In genomic region chr10:126609566-126609965, GRCh38 we compare ENCODE assay signal across 19 cellular contexts.
DNase-seq lines count a peak whose midpoint lies in the region; ATAC-seq, FAIRE-seq and TF ChIP-seq lines count a peak whose summit lies in the region.
"Had no signal": no experiment of that assay in that cellular context is flagged by ENCODE, and none has a peak within 500 bp of the region (broad histone marks: within the 10 kb centered on the region; RNA-seq: fewer than 3 reads in every experiment).

No MANE protein-coding gene starts in this region.

- no peak for FAIRE-seq in HepG2 (lab: Jason Lieb, UNC)
- FAIRE-seq: GM19239, K562 had no signal

- WGBS in HepG2 (ENCODE audit: low lambda C conversion rate) = 4% methylated on average over 3 of the region's 4 CpGs
- 65 to 83% methylated on average over 1 to 2 of the region's 4 CpGs for WGBS in gastroesophageal sphincter (ENCODE audit: low coverage in 1 of 2), 2 donors

- no peaks in the 10 kb centered on the region for H3K27me3 Mint-ChIP-seq in stimulated activated memory B cell treated with anti-CD40 and anti-IgM and Interleukin-4, amounts not matched to agents 10 μg/mL and 1 μg/mL and 100 μg/mL, for 72 hours
- H3K27me3 Mint-ChIP-seq in activated T-helper 17 cell treated with anti-CD3 and anti-CD28 coated beads, Interleukin-2, amount 50 U/mL, for 72 hours = peaks cover 8% of the 10 kb centered on the region
- H3K27me3 Mint-ChIP-seq: CD4-positive, alpha-beta T cell had no signal

- intact Hi-C loops in HepG2 (cut with micrococcal nuclease; ENCODE audit: unreplicated experiment) = no loop called here

- no peaks in the 10 kb centered on the region for H3K4me1 Mint-ChIP-seq in stimulated activated memory B cell treated with anti-CD40 and anti-IgM and Interleukin-4, amounts not matched to agents 10 μg/mL and 1 μg/mL and 100 μg/mL, for 72 hours
- H3K4me1 Mint-ChIP-seq in activated T-helper 17 cell treated with anti-CD3 and anti-CD28 coated beads, Interleukin-2, amount 50 U/mL, for 72 hours = no peaks in the 10 kb centered on the region

- H3K4me3 ChIP-seq in HepG2 (replicated peaks in 1 of 3; ENCODE audit: insufficient read depth in 1 of 3, low read depth in 2 of 3, low read length in 3 of 3) (no peak overlapping the region), gastroesophageal sphincter (no peak overlapping the region)
- H3K4me3 ChIP-seq: K562 had no signal

- BruUV-seq in HepG2 (replicated peaks; lab: Mats Ljungman, UMichigan) = no TSS peak

- POLR2A ChIA-PET in HepG2 (lab: Yijun Ruan, JAX) = no interaction called here

- no peak for TF ChIP-seq POLR2A in HepG2 (IDR thresholded peaks at IDR 0.05; ENCODE audit: insufficient read depth in 1 of 2, low read depth in 2 of 2, low read length in 2 of 2)
- TF ChIP-seq POLR2A in gastroesophageal sphincter (IDR thresholded peaks at IDR 0.05) = no peak

- H3K4me3 Mint-ChIP-seq in stimulated activated memory B cell treated with anti-CD40 and anti-IgM and Interleukin-4, amounts not matched to agents 10 μg/mL and 1 μg/mL and 100 μg/mL, for 72 hours = no peak overlapping the region
- no peak overlapping the region for H3K4me3 Mint-ChIP-seq in activated T-helper 17 cell treated with anti-CD3 and anti-CD28 coated beads, Interleukin-2, amount 50 U/mL, for 72 hours
- H3K4me3 Mint-ChIP-seq: CD4-positive, alpha-beta T cell had no signal

- H3K79me2 ChIP-seq in HepG2 (ENCODE audit: insufficient read depth, low read length) = no peaks in the 10 kb centered on the region

- in situ Hi-C loops in HepG2 (cut with HindIII; ENCODE audit: extremely low pct_ligation_motif_present, low pct_unique_long_range_greater_than_20kb) = no loop called here

- no peak overlapping the region for H3K4me2 ChIP-seq in HepG2 (ENCODE audit: low read depth, low read length)

- H3K9me3 ChIP-seq in HepG2 (ENCODE audit: low read length) (no peaks in the 10 kb centered on the region), gastroesophageal sphincter (no peaks in the 10 kb centered on the region)
- H3K9me3 ChIP-seq: BE2C, Caco-2 had no signal

- H3K27ac ChIP-seq in caudate nucleus (ENCODE audit: low read depth, low read length) = no peak overlapping the region
- H3K27ac ChIP-seq in HepG2 (ENCODE audit: extremely low read length, insufficient read depth, low read length) = no peak overlapping the region
- no peak overlapping the region for H3K27ac ChIP-seq in gastroesophageal sphincter

- H3K4me1 ChIP-seq in HepG2 (ENCODE audit: insufficient read depth, low read length) (no peaks in the 10 kb centered on the region), gastroesophageal sphincter (no peaks in the 10 kb centered on the region)
- H3K4me1 ChIP-seq: BE2C, Caco-2 had no signal

- no peak overlapping the region for H3K9ac ChIP-seq in HepG2 (ENCODE audit: insufficient read depth, low read depth, low read length)

- CTCF ChIA-PET in HepG2 (lab: Yijun Ruan, JAX; ENCODE audit: low intra/inter-chr PET ratio, low total read pairs) = no interaction called here

- no peak overlapping the region for H2AFZ ChIP-seq in HepG2 (ENCODE audit: low read length)

- TF ChIP-seq RAD21 in HepG2 (CRISPR knock-in tag; IDR thresholded peaks at IDR 0.05) = no peak

- no peaks in the 10 kb centered on the region for H3K9me3 Mint-ChIP-seq in stimulated activated memory B cell treated with anti-CD40 and anti-IgM and Interleukin-4, amounts not matched to agents 10 μg/mL and 1 μg/mL and 100 μg/mL, for 72 hours
- H3K9me3 Mint-ChIP-seq in activated T-helper 17 cell treated with anti-CD3 and anti-CD28 coated beads, Interleukin-2, amount 50 U/mL, for 72 hours = no peaks in the 10 kb centered on the region
- H3K9me3 Mint-ChIP-seq: CD4-positive, alpha-beta T cell had no signal

- DNase-seq in NCI-H2196 treated with DMSO at 0.1 percent for 48 hours (lab: John Stamatoyannopoulos, UW; ENCODE audit: unreplicated experiment) = peak; percentile 5
- DNase-seq in NCI-H2196 (lab: John Stamatoyannopoulos, UW; ENCODE audit: unreplicated experiment) = no peak
- peak in 41 of 61 donors; percentile 7 to 70 (median 33) for DNase-seq in caudate nucleus (lab: John Stamatoyannopoulos, UW)
- DNase-seq in HepG2 (ENCODE audit: low spot score) = no peak
- DNase-seq: BE2C; Caco-2; CD4-positive, alpha-beta T cell; GF-D8; GOT3; NCI-H1092 treated with DMSO at 0.1 percent for 48 hours; NCI-H1694; NCI-H524 treated with DMSO at 0.1 percent for 48 hours; Right ventricle myocardium superior had no signal

- H3K27me3 ChIP-seq in HepG2 (ENCODE audit: control insufficient read depth in 1 of 2, insufficient read depth in 2 of 2, low read length in 2 of 2) = peaks cover 0 to 3% of the 10 kb centered on the region in 2 experiments; a peak in 2 of 5 replicates
- peaks cover 6% of the 10 kb centered on the region for H3K27me3 ChIP-seq in gastroesophageal sphincter
- H3K27me3 ChIP-seq: BE2C had no signal

- no peaks in the 10 kb centered on the region for H3K36me3 Mint-ChIP-seq in stimulated activated memory B cell treated with anti-CD40 and anti-IgM and Interleukin-4, amounts not matched to agents 10 μg/mL and 1 μg/mL and 100 μg/mL, for 72 hours
- no peaks in the 10 kb centered on the region for H3K36me3 Mint-ChIP-seq in activated T-helper 17 cell treated with anti-CD3 and anti-CD28 coated beads, Interleukin-2, amount 50 U/mL, for 72 hours (ENCODE audit: low read depth)

- no peaks in the 10 kb centered on the region for H4K20me1 ChIP-seq in HepG2 (ENCODE audit: insufficient read depth, low read length)

- H3K36me3 ChIP-seq in HepG2 (replicated peaks in 1 of 2; ENCODE audit: control insufficient read depth in 1 of 2, insufficient read depth in 2 of 2, low read length in 2 of 2) (no peaks in the 10 kb centered on the region), gastroesophageal sphincter (no peaks in the 10 kb centered on the region)
- H3K36me3 ChIP-seq: BE2C had no signal

- H3K27ac Mint-ChIP-seq in stimulated activated memory B cell treated with anti-CD40 and anti-IgM and Interleukin-4, amounts not matched to agents 10 μg/mL and 1 μg/mL and 100 μg/mL, for 72 hours = no peak overlapping the region
- no peak overlapping the region for H3K27ac Mint-ChIP-seq in activated T-helper 17 cell treated with anti-CD3 and anti-CD28 coated beads, Interleukin-2, amount 50 U/mL, for 72 hours
- H3K27ac Mint-ChIP-seq: CD4-positive, alpha-beta T cell had no signal

- ATAC-seq in HepG2 = no peak
- peak; percentile 31 for ATAC-seq in stimulated activated memory B cell treated with anti-CD40 and anti-IgM and Interleukin-4, amounts not matched to agents 10 μg/mL and 1 μg/mL and 100 μg/mL, for 72 hours
- no peak for ATAC-seq in activated T-helper 17 cell treated with anti-CD3 and anti-CD28 coated beads, Interleukin-2, amount 50 U/mL, for 72 hours (replicated peaks)
- ATAC-seq in gastroesophageal sphincter = no peak
- ATAC-seq in GM18861 (IDR thresholded peaks at IDR 0.05; ENCODE audit: unreplicated experiment) = no peak
- ATAC-seq: K562 had no signal

- TF ChIP-seq CTCF in HepG2 (CRISPR knock-in tag; IDR thresholded peaks at IDR 0.05) = no peak
- no peak for TF ChIP-seq CTCF in gastroesophageal sphincter (IDR thresholded peaks at IDR 0.05)

- no peak for TF ChIP-seq EP300 in HepG2 (IDR thresholded peaks at IDR 0.05; ENCODE audit: low read depth in 2 of 2, low read length in 2 of 2)
- no peak for TF ChIP-seq EP300 in HepG2 (CRISPR knock-in tag; IDR thresholded peaks at IDR 0.05; ENCODE audit: borderline replicate concordance)
- no peak for TF ChIP-seq EP300 in gastroesophageal sphincter (IDR thresholded peaks at IDR 0.05)

TF ChIP-seq in HepG2, 621 proteins besides CTCF, POLR2A, EP300 and RAD21:
- peak; percentile 59 for TF ChIP-seq MNT (IDR thresholded peaks at IDR 0.05)
- no peak for TF ChIP-seq BATF2 (CRISPR knock-in tag; IDR thresholded peaks at IDR 0.05)
- TF ChIP-seq KDM1A (CRISPR knock-in tag; IDR thresholded peaks at IDR 0.05) = no peak
- TF ChIP-seq NR2F6 (IDR thresholded peaks at IDR 0.05) = no peak
- TF ChIP-seq NR2F6 (CRISPR knock-in tag; IDR thresholded peaks at IDR 0.05) = no peak
- no peak for TF ChIP-seq GFI1 (CRISPR knock-in tag; IDR thresholded peaks at IDR 0.05; ENCODE audit: borderline replicate concordance)
- no peak for TF ChIP-seq SNAI1 (CRISPR knock-in tag; IDR thresholded peaks at IDR 0.05; ENCODE audit: borderline replicate concordance)
- no peak for TF ChIP-seq MYPOP (CRISPR knock-in tag; IDR thresholded peaks at IDR 0.05)
TF ChIP-seq in HepG2: peak in this region for 1.

Comparison
In these comparisons a context has a peak if more than half of its experiments do, and no peak if none do; other contexts are left out.
1. DNase-seq: peak in NCI-H2196 treated with DMSO at 0.1 percent for 48 hours (single experiment) and caudate nucleus (41 of 61); none in NCI-H2196 (single experiment) and HepG2 (single experiment).